Comparison of ENCODE assay signal across 11 cellular contexts in genomic region chr1:201766117-201766863, GRCh38.
DNase-seq lines count a peak whose midpoint lies in the region; ATAC-seq, FAIRE-seq and TF ChIP-seq lines count a peak whose summit lies in the region.
"Had no signal": no experiment of that assay in that cellular context is flagged by ENCODE, and none has a peak within 500 bp of the region (broad histone marks: within the 10 kb centered on the region; RNA-seq: fewer than 3 reads in every experiment).

No MANE protein-coding gene starts in this region.

- no peak overlapping the region for H3K27ac ChIP-seq in hepatocyte
- no peak overlapping the region for H3K27ac ChIP-seq in tibial nerve
- H3K27ac ChIP-seq in prostate gland, result no peak overlapping the region

- H3K27me3 ChIP-seq in hepatocyte, result no peaks in the 10 kb centered on the region
- no peaks in the 10 kb centered on the region for H3K27me3 ChIP-seq in tibial nerve
- no peaks in the 10 kb centered on the region for H3K27me3 ChIP-seq in prostate gland (replicated peaks; ENCODE audit: insufficient read depth)

- TF ChIP-seq POLR2A in tibial nerve (IDR thresholded peaks at IDR 0.05) (no peak), GM18505 (IDR thresholded peaks at IDR 0.05; ENCODE audit: borderline replicate concordance, extremely low read depth, insufficient read depth, insufficient read length) (no peak), prostate gland (IDR thresholded peaks at IDR 0.05) (no peak)

- in situ Hi-C loops in astrocyte of the cerebellum (cut with HindIII; ENCODE audit: low sequenced_read_pairs), result no loop called here

- no peak overlapping the region for H2AFZ ChIP-seq in hepatocyte

- H3K9me3 ChIP-seq in hepatocyte (ENCODE audit: low read depth), result peaks cover 1% of the 10 kb centered on the region
- peaks cover 0 to 7% (median 0%) of the 10 kb centered on the region in 4 donors for H3K9me3 ChIP-seq in tibial nerve
- no peaks in the 10 kb centered on the region for H3K9me3 ChIP-seq in prostate gland

- 84% methylated on average over 7 of the region's 7 CpGs for WGBS in hepatocyte (ENCODE audit: low lambda C conversion rate, missing lambda C conversion rate)
- WGBS in tibial nerve, 2 donors, result 60 to 61% methylated on average over 7 of the region's 7 CpGs
- WGBS in prostate gland, result 69% methylated on average over 7 of the region's 7 CpGs

- H4K20me1 ChIP-seq in hepatocyte (ENCODE audit: insufficient read depth, poor library complexity, severe bottlenecking), result no peaks in the 10 kb centered on the region

- TF ChIP-seq EP300 in tibial nerve (IDR thresholded peaks at IDR 0.05), result peak in 1 of 2 donors; percentile 89

- no peaks in the 10 kb centered on the region for H3K36me3 ChIP-seq in hepatocyte (replicated peaks; ENCODE audit: insufficient read depth, low read depth)
- peaks cover 0 to 2% (median 0%) of the 10 kb centered on the region in 3 donors for H3K36me3 ChIP-seq in tibial nerve
- H3K36me3 ChIP-seq in prostate gland, result no peaks in the 10 kb centered on the region

- intact Hi-C loops in prostate gland (cut with DNase I), result no loop called here

- no peak overlapping the region for H3K4me3 ChIP-seq in astrocyte of the cerebellum (ENCODE audit: low read depth, low read length)
- H3K4me3 ChIP-seq in hepatocyte, result no peak overlapping the region
- H3K4me3 ChIP-seq in tibial nerve, result no peak overlapping the region
- H3K4me3 ChIP-seq in prostate gland, result no peak overlapping the region

- peak overlapping the region; percentile 32 for H3K4me2 ChIP-seq in hepatocyte

- ATAC-seq in GM18505 (IDR thresholded peaks at IDR 0.05; ENCODE audit: unreplicated experiment) (no peak), GM19328 (IDR thresholded peaks at IDR 0.05; ENCODE audit: unreplicated experiment) (no peak)

- peak; percentile 64 for FAIRE-seq in HTR-8/SVneo (lab: Jason Lieb, UNC)

- no peak for TF ChIP-seq CTCF in astrocyte of the cerebellum (IDR thresholded peaks at IDR 0.05; ENCODE audit: low read depth, low read length, missing control alignments)
- TF ChIP-seq CTCF in hepatocyte (IDR thresholded peaks at IDR 0.05; ENCODE audit: poor library complexity), result no peak
- no peak for TF ChIP-seq CTCF in tibial nerve (IDR thresholded peaks at IDR 0.05)
- no peak for TF ChIP-seq CTCF in prostate gland (IDR thresholded peaks at IDR 0.05)

- DNase-seq in HTR-8/SVneo (ENCODE audit: insufficient read length, low spot score), result peak; percentile 77
- peak; percentile 93 for DNase-seq in astrocyte of the cerebellum (ENCODE audit: low read depth)
- DNase-seq in hepatocyte (ENCODE audit: low spot score), result no peak
- DNase-seq in tibial nerve (ENCODE audit: low spot score in 2 of 2), result peak; percentile 30 to 72
- no peak for DNase-seq in prostate gland (ENCODE audit: low spot score)
- DNase-seq in activated CD4-positive, alpha-beta T cell treated with anti-CD3 and anti-CD28 coated beads for 48 hours, result no peak
- DNase-seq: activated CD8-positive, alpha-beta memory T cell treated with anti-CD3 and anti-CD28 coated beads, Interleukin-2, amount 50 U/mL, for 48 hours; effector memory CD4-positive, alpha-beta T cell; NCI-H187 had no signal

- H3K4me1 ChIP-seq in hepatocyte (ENCODE audit: insufficient read depth) (peaks cover 25% of the 10 kb centered on the region), tibial nerve (peaks cover 0 to 69% (median 16%) of the 10 kb centered on the region in 4 donors), prostate gland (replicated peaks) (no peaks in the 10 kb centered on the region)

- H3K9me2 ChIP-seq in hepatocyte (replicated peaks; ENCODE audit: insufficient read depth), result no peaks in the 10 kb centered on the region

- H3K79me2 ChIP-seq in hepatocyte, result peaks cover 67% of the 10 kb centered on the region

Comparison
In these comparisons a context has a peak if more than half of its experiments do, and no peak if none do; other contexts are left out.
1. DNase-seq: peak in HTR-8/SVneo (single experiment), astrocyte of the cerebellum (single experiment) and tibial nerve (2 of 2); none in hepatocyte (single experiment), prostate gland (single experiment) and activated CD4-positive, alpha-beta T cell treated with anti-CD3 and anti-CD28 coated beads for 48 hours (single experiment).